Comparison of ENCODE assay signal across 22 cellular contexts in the genomic region with DNA sequence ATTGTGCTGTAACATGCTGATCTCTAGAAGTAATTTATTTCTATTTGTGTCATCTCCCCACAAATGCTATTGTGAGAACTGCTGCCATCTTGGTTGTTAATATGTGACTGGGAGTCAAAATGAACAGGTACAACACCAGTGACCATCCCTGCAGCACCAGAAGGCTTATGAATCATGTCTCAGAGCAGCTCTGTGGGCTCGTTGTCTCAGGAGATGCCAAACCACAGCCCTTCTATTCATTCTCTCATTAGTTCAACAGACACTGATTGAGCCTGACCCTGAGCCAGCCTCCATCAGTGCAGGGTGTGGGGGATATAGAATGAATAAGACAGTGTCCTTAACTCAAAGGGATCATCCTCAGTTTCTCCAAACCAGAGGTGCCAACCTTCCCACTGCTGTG.
DNase-seq lines count a peak whose midpoint lies in the region; ATAC-seq, FAIRE-seq and TF ChIP-seq lines count a peak whose summit lies in the region.
"Had no signal": no experiment of that assay in that cellular context is flagged by ENCODE, and none has a peak within 500 bp of the region (broad histone marks: within the 10 kb centered on the region; RNA-seq: fewer than 3 reads in every experiment).

No MANE protein-coding gene starts in this region.

- FAIRE-seq in HTR-8/SVneo (lab: Jason Lieb, UNC) (peak; percentile 58), pancreas (lab: Jason Lieb, UNC) (no peak)
- FAIRE-seq: A549, G401.6, GM12892 had no signal

- no peaks in the 10 kb centered on the region for H3K4me1 ChIP-seq in pancreas
- H3K4me1 ChIP-seq: A549, Caco-2 had no signal

- no peak for TF ChIP-seq CTCF in pancreas (IDR thresholded peaks at IDR 0.05)

- WGBS in pancreas, 2 donors = 59 to 75% methylated on average over 1 of the region's 1 CpG

- H3K27ac ChIP-seq in angular gyrus (ENCODE audit: low read depth, low read length) (peak overlapping the region; percentile 22), substantia nigra (ENCODE audit: low read depth, low read length, poor library complexity, severe bottlenecking) (peak overlapping the region; percentile 8), pancreas (no peak overlapping the region)
- H3K27ac ChIP-seq: A549, SK-N-MC had no signal

- no peak for DNase-seq in HTR-8/SVneo (ENCODE audit: insufficient read length, low spot score)
- peak; percentile 21 for DNase-seq in kidney tubule cell (ENCODE audit: low spot score)
- DNase-seq in substantia nigra (lab: John Stamatoyannopoulos, UW) = no peak
- DNase-seq in NCI-H524 (lab: John Stamatoyannopoulos, UW) = no peak
- DNase-seq in DMS153 (lab: John Stamatoyannopoulos, UW) = no peak
- DNase-seq in pancreas = no peak
- DNase-seq: CD4-positive, alpha-beta T cell; DMS 273 treated with DMSO at 0.1 percent for 48 hours; HCEC 1CT; NCI-H1694; NCI-H2081; NCI-H2171 treated with DMSO at 0.1 percent for 48 hours; NCI-H526; SHP77 had no signal

- ATAC-seq in activated CD4-positive, CD25-positive, alpha-beta regulatory T cell treated with anti-CD3 and anti-CD28 coated beads, Interleukin-2, amount 50 U/mL, for 24 hours = no peak
- no peak for ATAC-seq in pancreas
- ATAC-seq: A549, GM23338 had no signal

- no peaks in the 10 kb centered on the region for H3K36me3 ChIP-seq in pancreas

- intact Hi-C loops in pancreas (cut with DNase I) = no loop called here

- H3K27me3 ChIP-seq in pancreas = no peaks in the 10 kb centered on the region

- H3K9me3 ChIP-seq in pancreas = no peaks in the 10 kb centered on the region
- H3K9me3 ChIP-seq: Caco-2 had no signal

- H3K4me3 ChIP-seq in pancreas = no peak overlapping the region
- H3K4me3 ChIP-seq: A549, GM23338, SK-N-MC had no signal

Comparison
In these comparisons a context has a peak if more than half of its experiments do, and no peak if none do; other contexts are left out.
1. H3K27ac ChIP-seq: peak in angular gyrus (single experiment) and substantia nigra (single experiment); none in pancreas (0 of 4).